ENCODE assay signal across 1 cellular context in the genomic region with DNA sequence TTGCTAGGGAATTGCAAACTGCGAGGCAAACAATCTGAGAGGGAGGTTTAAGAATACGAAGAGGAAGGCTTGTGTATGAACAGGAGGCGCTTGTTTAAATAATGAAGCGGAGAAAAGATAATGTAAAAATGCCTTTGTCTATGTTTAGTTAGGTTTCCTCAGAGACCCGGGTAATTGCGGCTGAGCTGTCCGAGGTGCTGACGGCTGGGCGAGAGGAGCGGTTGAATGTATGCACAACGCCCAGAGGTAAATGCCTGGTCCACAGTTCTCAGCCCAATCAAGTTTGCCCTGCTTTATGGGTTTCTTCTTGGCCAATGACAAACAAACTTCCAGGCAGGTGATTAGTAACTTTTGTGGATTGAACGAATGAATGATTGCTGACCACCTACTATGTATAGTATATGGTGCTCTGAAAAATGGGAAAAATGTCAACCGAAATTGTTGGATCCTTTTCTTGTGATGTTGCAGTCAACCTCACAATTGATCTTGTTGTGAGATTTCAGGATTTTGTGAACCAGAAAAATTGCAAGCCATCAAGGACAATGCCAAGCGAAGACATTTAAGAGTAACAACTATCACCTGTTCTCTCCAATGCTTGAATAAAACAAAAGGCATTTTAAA.
TF ChIP-seq lines count a peak whose summit lies in the region.

No MANE protein-coding gene starts in this region.

TF ChIP-seq in K562, 482 proteins besides CTCF, POLR2A, EP300 and RAD21 (continues in another document):
- TF ChIP-seq CREM (IDR thresholded peaks at IDR 0.05; ENCODE audit: low read depth) (0 out of 2 replicates have a peak, but pooled peaks have one; percentile 32), ZNF232 (CRISPR knock-in tag; IDR thresholded peaks at IDR 0.05) (peak; percentile 39; the same call in 1 of the 2 replicates), ZNF347 (CRISPR knock-in tag; IDR thresholded peaks at IDR 0.05; ENCODE audit: low read depth) (no peak), CBX3 (IDR thresholded peaks at IDR 0.05; ENCODE audit: borderline replicate concordance in 1 of 2, low read length in 2 of 2) (no peak), SP1 (CRISPR knock-in tag; IDR thresholded peaks at IDR 0.05) (no peak), PTTG1 (tag; IDR thresholded peaks at IDR 0.05; ENCODE audit: low read depth) (no peak), NRF1 (conservative IDR thresholded peaks at IDR 0.05 in 1 of 2, IDR thresholded peaks at IDR 0.05 in 1 of 2) (no peak), RFX7 (CRISPR knock-in tag; IDR thresholded peaks at IDR 0.05) (no peak), ZNF184 (CRISPR knock-in tag; IDR thresholded peaks at IDR 0.05) (no peak), TOE1 (IDR thresholded peaks at IDR 0.05; ENCODE audit: borderline replicate concordance) (no peak), TOE1 (CRISPR knock-in tag; IDR thresholded peaks at IDR 0.05; ENCODE audit: borderline replicate concordance, low read depth) (0 out of 2 replicates have a peak, but pooled peaks have one; percentile 55), DMBX1 (CRISPR knock-in tag; IDR thresholded peaks at IDR 0.05; ENCODE audit: borderline replicate concordance) (peak; percentile 57; the same call in 1 of the 2 replicates), FOXJ3 (CRISPR knock-in tag; IDR thresholded peaks at IDR 0.05) (peak; percentile 69; the same call in 1 of the 2 replicates), U2AF2 (optimal IDR thresholded peaks at IDR 0.05; ENCODE audit: low read depth, low read length) (no peak), FOXP1 (CRISPR knock-in tag; IDR thresholded peaks at IDR 0.05) (peak; percentile 63; the same call in 1 of the 2 replicates), SIN3A (IDR thresholded peaks at IDR 0.05; ENCODE audit: borderline replicate concordance in 2 of 2, control insufficient read depth in 1 of 2, low read depth in 2 of 2, low read length in 2 of 2) (peak in 1 of 2 experiments; percentile 59; a peak in 1 of 4 replicates), KLF6 (CRISPR knock-in tag; IDR thresholded peaks at IDR 0.05; ENCODE audit: borderline replicate concordance) (0 out of 2 replicates have a peak, but pooled peaks have one; percentile 19), RBBP5 (IDR thresholded peaks at IDR 0.05; ENCODE audit: borderline replicate concordance, insufficient read depth, low read length, poor library complexity, severe bottlenecking) (no peak), FOXJ2 (tag; IDR thresholded peaks at IDR 0.05) (0 out of 2 replicates have a peak, but pooled peaks have one; percentile 77), RCOR1 (IDR thresholded peaks at IDR 0.05; ENCODE audit: borderline replicate concordance in 1 of 2, low read depth in 2 of 2, low read length in 2 of 2) (peak in 1 of 2 experiments; percentile 82; a peak in 2 of 4 replicates), XRCC5 (IDR thresholded peaks at IDR 0.05; ENCODE audit: low read depth, low read length) (0 out of 2 replicates have a peak, but pooled peaks have one; percentile 36), CXXC5 (CRISPR knock-in tag; IDR thresholded peaks at IDR 0.05) (peak; percentile 63), EHMT2 (IDR thresholded peaks at IDR 0.05) (peak; percentile 98), FOXM1 (IDR thresholded peaks at IDR 0.05; ENCODE audit: low read depth) (no peak), FOXM1 (CRISPR knock-in tag; IDR thresholded peaks at IDR 0.05; ENCODE audit: low read depth) (no peak), NFE2L1 (tag; IDR thresholded peaks at IDR 0.05; ENCODE audit: borderline replicate concordance, low read depth) (no peak), ZNF644 (tag; IDR thresholded peaks at IDR 0.05; ENCODE audit: low read depth) (0 out of 2 replicates have a peak, but pooled peaks have one; percentile 76), ZNF766 (CRISPR knock-in tag; conservative IDR thresholded peaks at IDR 0.05) (peak; percentile 65; the same call in 1 of the 2 replicates), SRF (CRISPR knock-in tag; IDR thresholded peaks at IDR 0.05) (peak in 1 of 2 experiments; percentile 79; a peak in 2 of 4 replicates), HNRNPL (IDR thresholded peaks at IDR 0.05; ENCODE audit: low read depth, low read length) (no peak), GABPB1 (CRISPR knock-in tag; IDR thresholded peaks at IDR 0.05) (no peak), MIER1 (IDR thresholded peaks at IDR 0.05; ENCODE audit: low read depth) (peak; percentile 97), ZNF175 (CRISPR knock-in tag; IDR thresholded peaks at IDR 0.05; ENCODE audit: low read depth) (peak; percentile 75)
- TF ChIP-seq, protein P1, sequence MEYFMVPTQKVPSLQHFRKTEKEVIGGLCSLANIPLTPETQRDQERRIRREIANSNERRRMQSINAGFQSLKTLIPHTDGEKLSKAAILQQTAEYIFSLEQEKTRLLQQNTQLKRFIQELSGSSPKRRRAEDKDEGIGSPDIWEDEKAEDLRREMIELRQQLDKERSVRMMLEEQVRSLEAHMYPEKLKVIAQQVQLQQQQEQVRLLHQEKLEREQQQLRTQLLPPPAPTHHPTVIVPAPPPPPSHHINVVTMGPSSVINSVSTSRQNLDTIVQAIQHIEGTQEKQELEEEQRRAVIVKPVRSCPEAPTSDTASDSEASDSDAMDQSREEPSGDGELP (CRISPR knock-in tag; IDR thresholded peaks at IDR 0.05; ENCODE audit: borderline replicate concordance), result peak; percentile 52
- TF ChIP-seq, protein P2, sequence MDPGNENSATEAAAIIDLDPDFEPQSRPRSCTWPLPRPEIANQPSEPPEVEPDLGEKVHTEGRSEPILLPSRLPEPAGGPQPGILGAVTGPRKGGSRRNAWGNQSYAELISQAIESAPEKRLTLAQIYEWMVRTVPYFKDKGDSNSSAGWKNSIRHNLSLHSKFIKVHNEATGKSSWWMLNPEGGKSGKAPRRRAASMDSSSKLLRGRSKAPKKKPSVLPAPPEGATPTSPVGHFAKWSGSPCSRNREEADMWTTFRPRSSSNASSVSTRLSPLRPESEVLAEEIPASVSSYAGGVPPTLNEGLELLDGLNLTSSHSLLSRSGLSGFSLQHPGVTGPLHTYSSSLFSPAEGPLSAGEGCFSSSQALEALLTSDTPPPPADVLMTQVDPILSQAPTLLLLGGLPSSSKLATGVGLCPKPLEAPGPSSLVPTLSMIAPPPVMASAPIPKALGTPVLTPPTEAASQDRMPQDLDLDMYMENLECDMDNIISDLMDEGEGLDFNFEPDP (CRISPR knock-in tag; IDR thresholded peaks at IDR 0.05), result no peak
- TF ChIP-seq, protein P3, sequence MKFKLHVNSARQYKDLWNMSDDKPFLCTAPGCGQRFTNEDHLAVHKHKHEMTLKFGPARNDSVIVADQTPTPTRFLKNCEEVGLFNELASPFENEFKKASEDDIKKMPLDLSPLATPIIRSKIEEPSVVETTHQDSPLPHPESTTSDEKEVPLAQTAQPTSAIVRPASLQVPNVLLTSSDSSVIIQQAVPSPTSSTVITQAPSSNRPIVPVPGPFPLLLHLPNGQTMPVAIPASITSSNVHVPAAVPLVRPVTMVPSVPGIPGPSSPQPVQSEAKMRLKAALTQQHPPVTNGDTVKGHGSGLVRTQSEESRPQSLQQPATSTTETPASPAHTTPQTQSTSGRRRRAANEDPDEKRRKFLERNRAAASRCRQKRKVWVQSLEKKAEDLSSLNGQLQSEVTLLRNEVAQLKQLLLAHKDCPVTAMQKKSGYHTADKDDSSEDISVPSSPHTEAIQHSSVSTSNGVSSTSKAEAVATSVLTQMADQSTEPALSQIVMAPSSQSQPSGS (CRISPR knock-in tag; IDR thresholded peaks at IDR 0.05), result no peak
- TF ChIP-seq, protein P4, sequence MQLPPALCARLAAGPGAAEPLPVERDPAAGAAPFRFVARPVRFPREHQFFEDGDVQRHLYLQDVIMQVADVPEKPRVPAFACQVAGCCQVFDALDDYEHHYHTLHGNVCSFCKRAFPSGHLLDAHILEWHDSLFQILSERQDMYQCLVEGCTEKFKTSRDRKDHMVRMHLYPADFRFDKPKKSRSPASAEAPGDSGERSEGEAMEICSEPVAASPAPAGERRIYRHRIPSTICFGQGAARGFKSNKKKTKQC (CRISPR knock-in tag; IDR thresholded peaks at IDR 0.05), result peak; percentile 78; the same call in 1 of the 2 replicates
- TF ChIP-seq, protein P5, sequence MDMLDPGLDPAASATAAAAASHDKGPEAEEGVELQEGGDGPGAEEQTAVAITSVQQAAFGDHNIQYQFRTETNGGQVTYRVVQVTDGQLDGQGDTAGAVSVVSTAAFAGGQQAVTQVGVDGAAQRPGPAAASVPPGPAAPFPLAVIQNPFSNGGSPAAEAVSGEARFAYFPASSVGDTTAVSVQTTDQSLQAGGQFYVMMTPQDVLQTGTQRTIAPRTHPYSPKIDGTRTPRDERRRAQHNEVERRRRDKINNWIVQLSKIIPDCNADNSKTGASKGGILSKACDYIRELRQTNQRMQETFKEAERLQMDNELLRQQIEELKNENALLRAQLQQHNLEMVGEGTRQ (CRISPR knock-in tag; IDR thresholded peaks at IDR 0.05), result peak; percentile 4; the same call in 1 of the 2 replicates
- TF ChIP-seq, protein P6, sequence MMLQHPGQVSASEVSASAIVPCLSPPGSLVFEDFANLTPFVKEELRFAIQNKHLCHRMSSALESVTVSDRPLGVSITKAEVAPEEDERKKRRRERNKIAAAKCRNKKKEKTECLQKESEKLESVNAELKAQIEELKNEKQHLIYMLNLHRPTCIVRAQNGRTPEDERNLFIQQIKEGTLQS (IDR thresholded peaks at IDR 0.05), result no peak
- TF ChIP-seq, protein P6 (CRISPR knock-in tag; conservative IDR thresholded peaks at IDR 0.05), result 0 out of 2 replicates have a peak, but pooled peaks have one; percentile 37
- TF ChIP-seq, protein P7, sequence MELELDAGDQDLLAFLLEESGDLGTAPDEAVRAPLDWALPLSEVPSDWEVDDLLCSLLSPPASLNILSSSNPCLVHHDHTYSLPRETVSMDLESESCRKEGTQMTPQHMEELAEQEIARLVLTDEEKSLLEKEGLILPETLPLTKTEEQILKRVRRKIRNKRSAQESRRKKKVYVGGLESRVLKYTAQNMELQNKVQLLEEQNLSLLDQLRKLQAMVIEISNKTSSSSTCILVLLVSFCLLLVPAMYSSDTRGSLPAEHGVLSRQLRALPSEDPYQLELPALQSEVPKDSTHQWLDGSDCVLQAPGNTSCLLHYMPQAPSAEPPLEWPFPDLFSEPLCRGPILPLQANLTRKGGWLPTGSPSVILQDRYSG (tag; conservative IDR thresholded peaks at IDR 0.05; ENCODE audit: low read depth), result peak; percentile 60; the same call in 1 of the 2 replicates
- TF ChIP-seq, protein P8, sequence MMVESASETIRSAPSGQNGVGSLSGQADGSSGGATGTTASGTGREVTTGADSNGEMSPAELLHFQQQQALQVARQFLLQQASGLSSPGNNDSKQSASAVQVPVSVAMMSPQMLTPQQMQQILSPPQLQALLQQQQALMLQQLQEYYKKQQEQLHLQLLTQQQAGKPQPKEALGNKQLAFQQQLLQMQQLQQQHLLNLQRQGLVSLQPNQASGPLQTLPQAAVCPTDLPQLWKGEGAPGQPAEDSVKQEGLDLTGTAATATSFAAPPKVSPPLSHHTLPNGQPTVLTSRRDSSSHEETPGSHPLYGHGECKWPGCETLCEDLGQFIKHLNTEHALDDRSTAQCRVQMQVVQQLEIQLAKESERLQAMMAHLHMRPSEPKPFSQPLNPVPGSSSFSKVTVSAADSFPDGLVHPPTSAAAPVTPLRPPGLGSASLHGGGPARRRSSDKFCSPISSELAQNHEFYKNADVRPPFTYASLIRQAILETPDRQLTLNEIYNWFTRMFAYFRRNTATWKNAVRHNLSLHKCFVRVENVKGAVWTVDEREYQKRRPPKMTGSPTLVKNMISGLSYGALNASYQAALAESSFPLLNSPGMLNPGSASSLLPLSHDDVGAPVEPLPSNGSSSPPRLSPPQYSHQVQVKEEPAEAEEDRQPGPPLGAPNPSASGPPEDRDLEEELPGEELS (CRISPR knock-in tag; IDR thresholded peaks at IDR 0.05; ENCODE audit: borderline replicate concordance), result 0 out of 2 replicates have a peak, but pooled peaks have one; percentile 39
- TF ChIP-seq, protein P9, sequence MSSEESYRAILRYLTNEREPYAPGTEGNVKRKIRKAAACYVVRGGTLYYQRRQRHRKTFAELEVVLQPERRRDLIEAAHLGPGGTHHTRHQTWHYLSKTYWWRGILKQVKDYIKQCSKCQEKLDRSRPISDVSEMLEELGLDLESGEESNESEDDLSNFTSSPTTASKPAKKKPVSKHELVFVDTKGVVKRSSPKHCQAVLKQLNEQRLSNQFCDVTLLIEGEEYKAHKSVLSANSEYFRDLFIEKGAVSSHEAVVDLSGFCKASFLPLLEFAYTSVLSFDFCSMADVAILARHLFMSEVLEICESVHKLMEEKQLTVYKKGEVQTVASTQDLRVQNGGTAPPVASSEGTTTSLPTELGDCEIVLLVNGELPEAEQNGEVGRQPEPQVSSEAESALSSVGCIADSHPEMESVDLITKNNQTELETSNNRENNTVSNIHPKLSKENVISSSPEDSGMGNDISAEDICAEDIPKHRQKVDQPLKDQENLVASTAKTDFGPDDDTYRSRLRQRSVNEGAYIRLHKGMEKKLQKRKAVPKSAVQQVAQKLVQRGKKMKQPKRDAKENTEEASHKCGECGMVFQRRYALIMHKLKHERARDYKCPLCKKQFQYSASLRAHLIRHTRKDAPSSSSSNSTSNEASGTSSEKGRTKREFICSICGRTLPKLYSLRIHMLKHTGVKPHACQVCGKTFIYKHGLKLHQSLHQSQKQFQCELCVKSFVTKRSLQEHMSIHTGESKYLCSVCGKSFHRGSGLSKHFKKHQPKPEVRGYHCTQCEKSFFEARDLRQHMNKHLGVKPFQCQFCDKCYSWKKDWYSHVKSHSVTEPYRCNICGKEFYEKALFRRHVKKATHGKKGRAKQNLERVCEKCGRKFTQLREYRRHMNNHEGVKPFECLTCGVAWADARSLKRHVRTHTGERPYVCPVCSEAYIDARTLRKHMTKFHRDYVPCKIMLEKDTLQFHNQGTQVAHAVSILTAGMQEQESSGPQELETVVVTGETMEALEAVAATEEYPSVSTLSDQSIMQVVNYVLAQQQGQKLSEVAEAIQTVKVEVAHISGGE (CRISPR knock-in tag; IDR thresholded peaks at IDR 0.05), result peak in 1 of 3 experiments; percentile 32; a peak in 1 of 6 replicates
- TF ChIP-seq, protein P10, sequence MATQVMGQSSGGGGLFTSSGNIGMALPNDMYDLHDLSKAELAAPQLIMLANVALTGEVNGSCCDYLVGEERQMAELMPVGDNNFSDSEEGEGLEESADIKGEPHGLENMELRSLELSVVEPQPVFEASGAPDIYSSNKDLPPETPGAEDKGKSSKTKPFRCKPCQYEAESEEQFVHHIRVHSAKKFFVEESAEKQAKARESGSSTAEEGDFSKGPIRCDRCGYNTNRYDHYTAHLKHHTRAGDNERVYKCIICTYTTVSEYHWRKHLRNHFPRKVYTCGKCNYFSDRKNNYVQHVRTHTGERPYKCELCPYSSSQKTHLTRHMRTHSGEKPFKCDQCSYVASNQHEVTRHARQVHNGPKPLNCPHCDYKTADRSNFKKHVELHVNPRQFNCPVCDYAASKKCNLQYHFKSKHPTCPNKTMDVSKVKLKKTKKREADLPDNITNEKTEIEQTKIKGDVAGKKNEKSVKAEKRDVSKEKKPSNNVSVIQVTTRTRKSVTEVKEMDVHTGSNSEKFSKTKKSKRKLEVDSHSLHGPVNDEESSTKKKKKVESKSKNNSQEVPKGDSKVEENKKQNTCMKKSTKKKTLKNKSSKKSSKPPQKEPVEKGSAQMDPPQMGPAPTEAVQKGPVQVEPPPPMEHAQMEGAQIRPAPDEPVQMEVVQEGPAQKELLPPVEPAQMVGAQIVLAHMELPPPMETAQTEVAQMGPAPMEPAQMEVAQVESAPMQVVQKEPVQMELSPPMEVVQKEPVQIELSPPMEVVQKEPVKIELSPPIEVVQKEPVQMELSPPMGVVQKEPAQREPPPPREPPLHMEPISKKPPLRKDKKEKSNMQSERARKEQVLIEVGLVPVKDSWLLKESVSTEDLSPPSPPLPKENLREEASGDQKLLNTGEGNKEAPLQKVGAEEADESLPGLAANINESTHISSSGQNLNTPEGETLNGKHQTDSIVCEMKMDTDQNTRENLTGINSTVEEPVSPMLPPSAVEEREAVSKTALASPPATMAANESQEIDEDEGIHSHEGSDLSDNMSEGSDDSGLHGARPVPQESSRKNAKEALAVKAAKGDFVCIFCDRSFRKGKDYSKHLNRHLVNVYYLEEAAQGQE (CRISPR knock-in tag; IDR thresholded peaks at IDR 0.05; ENCODE audit: low read depth), result peak; percentile 98
